8 cellular contexts compared by ENCODE assay signal in the genomic region with DNA sequence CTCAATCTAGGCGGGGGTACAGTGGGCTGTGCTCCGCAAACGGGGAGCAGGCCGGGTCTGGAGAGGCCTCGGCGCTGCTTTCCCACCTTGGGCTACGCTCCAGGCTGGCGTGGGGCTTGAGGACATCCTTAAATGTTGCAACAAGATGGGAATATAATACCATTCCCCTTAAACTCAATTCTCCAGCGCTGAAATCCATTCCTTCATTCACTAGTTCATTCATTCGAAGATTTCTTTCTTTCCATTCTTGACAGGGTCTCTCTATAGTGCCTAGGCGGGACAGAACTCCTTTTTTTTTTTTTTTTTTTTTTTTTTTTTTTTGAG. TPM values are rescaled to one million over a fixed set of nuclear protein-coding genes. Genes with fewer than 3 reads are reported as not detected.
DNase-seq lines count a peak whose midpoint lies in the region; ATAC-seq and TF ChIP-seq lines count a peak whose summit lies in the region.

No MANE protein-coding gene starts in this region.

- intact Hi-C loops in left ventricle myocardium inferior (cut with micrococcal nuclease), result no loop called here
- intact Hi-C loops in Right ventricle myocardium superior (cut with DNase I), result no loop called here
- intact Hi-C loops in vagina (cut with DNase I), result loop anchor here (5.0 kb wide), 1 partner anchor 328 kb away; no protein-coding TSS in a partner anchor

- TF ChIP-seq POLR2A in vagina (IDR thresholded peaks at IDR 0.05), result no peak

- in situ Hi-C loops in brain microvascular endothelial cell (cut with HindIII; ENCODE audit: low pct_ligation_motif_present, low sequenced_read_pairs), result no loop called here

- H3K9me3 ChIP-seq in left ventricle myocardium inferior (replicated peaks), result no peaks in the 10 kb centered on the region
- H3K9me3 ChIP-seq in mesodermal cell (ENCODE audit: control insufficient read depth, low read length), result no peaks in the 10 kb centered on the region
- no peaks in the 10 kb centered on the region for H3K9me3 ChIP-seq in vagina

- no peaks in the 10 kb centered on the region for H3K27me3 ChIP-seq in left ventricle myocardium inferior (ENCODE audit: low read depth)
- H3K27me3 ChIP-seq in brain microvascular endothelial cell (replicated peaks), result no peaks in the 10 kb centered on the region
- H3K27me3 ChIP-seq in vagina, result no peaks in the 10 kb centered on the region

- H3K36me3 ChIP-seq in left ventricle myocardium inferior (no peaks in the 10 kb centered on the region), brain microvascular endothelial cell (replicated peaks) (peaks cover 6% of the 10 kb centered on the region), mesodermal cell (ENCODE audit: control insufficient read depth, insufficient read depth, low read length) (peaks cover 13% of the 10 kb centered on the region), vagina (no peaks in the 10 kb centered on the region)

- peaks cover 48% of the 10 kb centered on the region for H3K4me1 ChIP-seq in left ventricle myocardium inferior
- peaks cover 6% of the 10 kb centered on the region for H3K4me1 ChIP-seq in mesodermal cell (ENCODE audit: control insufficient read depth, insufficient read depth, low read length, poor library complexity, severe bottlenecking)
- H3K4me1 ChIP-seq in vagina, result peaks cover 34% of the 10 kb centered on the region

- ATAC-seq in Right ventricle myocardium superior (ENCODE audit: poor library complexity), result no peak
- no peak for ATAC-seq in GM18517 (IDR thresholded peaks at IDR 0.05; ENCODE audit: unreplicated experiment)
- no peak for ATAC-seq in omental fat pad (ENCODE audit: low FRiP score)
- ATAC-seq in GM21423 (IDR thresholded peaks at IDR 0.05; ENCODE audit: unreplicated experiment), result no peak

- TF ChIP-seq CTCF in left ventricle myocardium inferior (IDR thresholded peaks at IDR 0.05; ENCODE audit: borderline replicate concordance) (no peak), brain microvascular endothelial cell (IDR thresholded peaks at IDR 0.05; ENCODE audit: low read depth, low read length, missing control alignments) (no peak), vagina (IDR thresholded peaks at IDR 0.05) (no peak), omental fat pad (IDR thresholded peaks at IDR 0.05) (no peak)

- 0 to 4% methylated on average over 9 of the region's 11 CpGs for WGBS in mesodermal cell (ENCODE audit: insufficient coverage in 2 of 2), 2 experiments

- peak overlapping the region; percentile 93 for H3K27ac ChIP-seq in left ventricle myocardium inferior (replicated peaks)
- no peak overlapping the region for H3K27ac ChIP-seq in brain microvascular endothelial cell
- H3K27ac ChIP-seq in mesodermal cell (ENCODE audit: low read depth, low read length, severe bottlenecking), result no peak overlapping the region
- peak overlapping the region; percentile 91 for H3K27ac ChIP-seq in vagina

- peak overlapping the region; percentile 90 for H3K4me3 ChIP-seq in left ventricle myocardium inferior
- peak overlapping the region; percentile 93 for H3K4me3 ChIP-seq in brain microvascular endothelial cell (ENCODE audit: low read depth, low read length)
- peak overlapping the region; percentile 96 for H3K4me3 ChIP-seq in mesodermal cell (ENCODE audit: extremely low read depth, insufficient read depth, low read length, poor library complexity, severe bottlenecking)
- peak overlapping the region; percentile 94 to 98 for H3K4me3 ChIP-seq in vagina

- DNase-seq in left ventricle myocardium inferior, result no peak
- no peak for DNase-seq in Right ventricle myocardium superior
- no peak for DNase-seq in brain microvascular endothelial cell
- DNase-seq in vagina (ENCODE audit: extremely low spot score in 2 of 2), result no peak
- DNase-seq in omental fat pad (ENCODE audit: low spot score), result no peak

RNA-seq across cellular contexts. Expression of a gene that starts 0.3 kb away (rescaled TPM):
- total RNA-seq in left ventricle myocardium inferior, result 54.5 TPM
- total RNA-seq in Right ventricle myocardium superior, result 49.4 TPM
- polyA plus RNA-seq in mesodermal cell (2013, experiment 1 of 2), result 83.5 TPM
- 71.8 TPM for polyA plus RNA-seq in mesodermal cell (2013, experiment 2 of 2)
- 114 TPM for total RNA-seq in vagina
- 10 to 100 TPM; 32.5 to 70.8 (median 58.5) TPM for total RNA-seq in omental fat pad

RNA-seq across cellular contexts. Expression of a gene that starts 4.9 kb away (rescaled TPM):
- 8.2 TPM for total RNA-seq in left ventricle myocardium inferior
- 7.1 TPM for total RNA-seq in Right ventricle myocardium superior
- polyA plus RNA-seq in mesodermal cell (2013, experiment 1 of 2), result 49.2 TPM
- polyA plus RNA-seq in mesodermal cell (2013, experiment 2 of 2), result 40.0 TPM
- total RNA-seq in vagina, result 11.8 TPM
- 10 to 100 TPM; 26.8 to 40.6 (median 27.5) TPM for total RNA-seq in omental fat pad

RNA-seq across cellular contexts. Expression of a gene that starts 12.9 kb away (rescaled TPM):
- total RNA-seq in left ventricle myocardium inferior (42.9 TPM), Right ventricle myocardium superior (41.5 TPM), vagina (57.9 TPM), omental fat pad (10 to 100 TPM; 29.2 to 61.7 (median 56.7) TPM)
- 64.7 TPM for polyA plus RNA-seq in mesodermal cell (2013, experiment 1 of 2)
- polyA plus RNA-seq in mesodermal cell (2013, experiment 2 of 2), result 43.3 TPM

RNA-seq across cellular contexts. Expression of a gene that starts 32.5 kb away (rescaled TPM):
- total RNA-seq in left ventricle myocardium inferior (113 TPM), Right ventricle myocardium superior (121 TPM), vagina (117 TPM), omental fat pad (100 to 1,000 TPM in 2 of 4 donors, 10 to 100 TPM in 2; 77.9 to 171 (median 99.7) TPM)
- polyA plus RNA-seq in mesodermal cell (2013, experiment 1 of 2), result 226 TPM
- 191 TPM for polyA plus RNA-seq in mesodermal cell (2013, experiment 2 of 2)

RNA-seq across cellular contexts. Expression of a gene that starts 33.1 kb away (rescaled TPM):
- 0.11 TPM for total RNA-seq in left ventricle myocardium inferior
- total RNA-seq in Right ventricle myocardium superior, result 0.08 TPM
- polyA plus RNA-seq in mesodermal cell (2013, experiment 1 of 2), result 9.1 TPM
- polyA plus RNA-seq in mesodermal cell (2013, experiment 2 of 2), result 6.5 TPM
- total RNA-seq in vagina, result 2.7 TPM
- 1 to 10 TPM in 3 of 4 donors, under 1 TPM in 1; 0.36 to 1.4 (median 1.1) TPM for total RNA-seq in omental fat pad

Comparison
In these comparisons a context has a peak if more than half of its experiments do, and no peak if none do; other contexts are left out.
1. H3K27ac ChIP-seq: peak in left ventricle myocardium inferior (single experiment) and vagina (single experiment); none in brain microvascular endothelial cell (single experiment) and mesodermal cell (single experiment).
2. Peak in every context shown above with its lines, with median percentiles within 50 percentile points of each other: H3K4me3 ChIP-seq.